21 cellular contexts compared by ENCODE assay signal in the genomic region with DNA sequence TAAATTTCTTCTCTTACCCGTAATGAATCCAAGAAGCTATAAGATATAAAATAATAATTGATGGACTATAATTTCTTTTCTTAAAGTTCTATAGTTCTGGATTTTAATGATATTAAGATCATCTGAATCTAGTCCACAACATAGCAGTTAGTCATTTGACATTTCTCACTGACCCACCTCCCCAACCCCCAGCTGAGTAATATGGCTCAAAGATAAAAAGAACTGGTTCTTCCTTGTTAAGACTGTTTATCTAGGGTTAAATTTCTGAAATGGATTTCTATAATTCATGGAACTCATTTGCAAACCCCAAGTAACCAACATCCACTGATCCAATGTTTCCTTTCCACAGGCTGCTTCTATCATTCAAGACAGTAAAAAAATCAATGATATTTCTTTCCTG.
"Had no signal": no experiment of that assay in that cellular context is flagged by ENCODE, and none has a peak within 500 bp of the region (broad histone marks: within the 10 kb centered on the region; RNA-seq: fewer than 3 reads in every experiment).

No MANE protein-coding gene starts in this region.

- H3K4me1 ChIP-seq: esophagus muscularis mucosa, left ventricle myocardium inferior, testis, transverse colon had no signal

- FAIRE-seq: endothelial cell of umbilical vein, islet of Langerhans, urothelium cell line had no signal

- H3K4me3 ChIP-seq: esophagus muscularis mucosa, left ventricle myocardium inferior, lung, mucosa of descending colon, testis, transverse colon had no signal

- H3K36me3 ChIP-seq: esophagus muscularis mucosa, left ventricle myocardium inferior, transverse colon had no signal

- H3K27me3 ChIP-seq: esophagus muscularis mucosa, testis, transverse colon had no signal

- H3K27ac ChIP-seq: esophagus muscularis mucosa, left ventricle myocardium inferior, testis, transverse colon, VCaP had no signal

- ATAC-seq: mucosa of descending colon; natural killer cell treated with Interleukin-12 subunit alpha and Interleukin-12 subunit beta and Interleukin-15 and Interleukin-18, amount 100 ng/mL, for 72 hours; stimulated activated naive CD8-positive, alpha-beta T cell treated with anti-CD3 and anti-CD28 coated beads, Interleukin-15, Interleukin-2, amounts not matched to agents 100 U/mL and 50 U/mL, for 24 hours had no signal

- H3K9me3 ChIP-seq: esophagus muscularis mucosa, left ventricle myocardium inferior, mucosa of descending colon, testis, transverse colon had no signal

- DNase-seq: activated CD4-positive, alpha-beta T cell treated with anti-CD3 and anti-CD28 coated beads for 4 hours; activated CD4-positive, alpha-beta T cell treated with anti-CD3 and anti-CD28 coated beads, Interleukin-2, amount 50 U/mL, for 4 hours; activated effector memory CD4-positive, alpha-beta T cell treated with Interleukin-2 at 50 U/mL for 16 hours; activated naive CD4-positive, alpha-beta T cell treated with Interleukin-2 at 50 U/mL for 16 hours; activated T-cell treated with anti-CD3 and anti-CD28 coated beads for 4 hours; anterior cingulate cortex; central memory CD4-positive, alpha-beta T cell; left ventricle myocardium inferior; mucosa of descending colon; posterior cingulate gyrus; stimulated activated CD4-positive, alpha-beta T cell treated with anti-CD3 and anti-CD28 coated beads, Interleukin-15, amount 100 ng/mL, for 24 hours; stimulated activated naive CD8-positive, alpha-beta T cell treated with anti-CD3 and anti-CD28 coated beads, Interleukin-15, Interleukin-2, amounts not matched to agents 100 U/mL and 50 U/mL, for 24 hours; testis; transverse colon had no signal
